ENCODE assay signal across 8 cellular contexts in the genomic region with DNA sequence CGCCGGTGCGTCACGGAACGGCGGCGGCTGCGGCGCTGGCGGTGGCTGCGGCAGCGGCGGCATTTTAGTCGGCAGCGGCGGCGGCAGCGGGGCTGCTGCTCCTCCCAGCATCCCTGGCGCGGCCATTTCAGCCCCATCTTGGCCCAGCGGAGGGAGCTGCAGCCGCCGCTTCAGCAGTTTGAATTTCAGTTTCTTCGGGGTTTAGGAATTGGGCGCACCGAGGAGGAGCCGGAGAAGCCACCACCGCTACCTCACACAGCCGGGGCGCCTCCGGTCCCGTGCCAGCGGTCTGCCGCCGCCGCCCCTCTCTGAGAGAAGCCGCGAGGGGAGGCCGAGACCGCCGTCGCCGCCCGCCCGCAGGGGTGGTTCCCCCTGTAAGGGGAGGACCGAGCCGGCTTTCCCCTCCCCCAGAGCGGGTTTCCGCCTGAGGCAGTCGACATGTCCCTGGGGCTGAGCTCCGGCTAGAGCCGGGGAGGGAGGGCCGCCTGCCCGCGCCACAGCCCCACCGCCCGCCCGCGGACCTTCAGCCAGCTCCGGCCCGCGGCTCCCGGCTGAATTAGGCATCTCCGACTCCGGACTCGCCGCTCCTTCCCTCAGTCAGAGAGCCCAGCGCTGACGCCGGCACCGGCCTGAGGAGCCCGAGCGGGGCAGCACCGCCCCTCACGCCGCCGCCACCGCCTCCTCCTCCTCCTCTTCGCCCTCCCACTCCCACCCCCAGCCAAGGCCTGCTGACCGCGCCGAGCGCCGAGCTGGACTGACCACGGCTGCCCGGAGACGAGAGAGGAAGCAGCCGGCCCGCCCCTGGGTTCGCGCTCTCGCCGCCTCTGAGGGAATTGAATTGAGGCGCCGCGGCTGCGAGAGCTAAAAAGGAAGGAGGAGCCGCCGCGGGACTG. TPM values are rescaled to one million over a fixed set of nuclear protein-coding genes. Genes with fewer than 3 reads are reported as not detected.
DNase-seq lines count a peak whose midpoint lies in the region; ATAC-seq and TF ChIP-seq lines count a peak whose summit lies in the region.

Gene TSC22D2 (plus strand): TSS at position 67 of the 893 bp plus-strand sequence. CDS start 1,053 bp downstream, outside the sequence.

- peaks cover 31% of the 10 kb centered on the region for H3K4me1 Mint-ChIP-seq in T-helper 17 cell

- H3K27ac ChIP-seq in uterus: peak within 1 kb of the TSS; percentile 99 to 100

- peak in 2 of 4 experiments; percentile 7 to 42 for TF ChIP-seq CTCF in uterus (IDR thresholded peaks at IDR 0.05)

- peak; percentile 71 to 97 (median 97) for DNase-seq in NCI-H1417 (lab: John Stamatoyannopoulos, UW)
- peak; percentile 95 to 97 (median 96) for DNase-seq in T-helper 17 cell
- DNase-seq in amygdala (lab: John Stamatoyannopoulos, UW): peak in 55 of 56 donors; percentile 60 to 99 (median 91)
- DNase-seq in left ventricle myocardium superior: peak; percentile 98
- DNase-seq in putamen (ENCODE audit: low spot score): peak; percentile 95
- DNase-seq in uterus: peak; percentile 88 to 90

- H3K36me3 ChIP-seq in uterus: no peaks in the 10 kb centered on the region

- H3K4me1 ChIP-seq in uterus: peaks cover 0 to 3% of the 10 kb centered on the region in 2 donors

- H3K4me3 ChIP-seq in uterus: peak within 1 kb of the TSS; percentile 57 to 95

- peak; percentile 73 for ATAC-seq in HG02798 (IDR thresholded peaks at IDR 0.05; ENCODE audit: poor library complexity, unreplicated experiment)
- peak; percentile 80 for ATAC-seq in T-helper 17 cell
- peak; percentile 86 for ATAC-seq in left ventricle myocardium superior

- no peaks in the 10 kb centered on the region for H3K27me3 ChIP-seq in uterus

- peak; percentile 79 for TF ChIP-seq POLR2A in GM15510 (IDR thresholded peaks at IDR 0.05; ENCODE audit: borderline replicate concordance, extremely low read depth, insufficient read length)
- peak; percentile 98 to 99 for TF ChIP-seq POLR2A in uterus (IDR thresholded peaks at IDR 0.05)

- H3K9me3 ChIP-seq in T-helper 17 cell (ENCODE audit: control insufficient read depth, low read length, poor library complexity, severe bottlenecking) (no peaks in the 10 kb centered on the region), uterus (no peaks in the 10 kb centered on the region)

- H3K27me3 Mint-ChIP-seq in T-helper 17 cell: no peaks in the 10 kb centered on the region

- H3K4me3 Mint-ChIP-seq in T-helper 17 cell: peak within 1 kb of the TSS; percentile 97

- H3K27ac Mint-ChIP-seq in T-helper 17 cell: peak within 1 kb of the TSS; percentile 87

- intact Hi-C loops in left ventricle myocardium superior (cut with micrococcal nuclease) (no loop called here), uterus (cut with DNase I; ENCODE audit: low total_unique reads) (no loop called here)

- no peaks in the 10 kb centered on the region for H3K36me3 Mint-ChIP-seq in T-helper 17 cell (ENCODE audit: low read depth)

RNA-seq across cellular contexts. Expression of gene TSC22D2, which starts in this region (rescaled TPM):
- total RNA-seq in T-helper 17 cell: 10 to 100 TPM; 37.8 to 51.6 TPM
- total RNA-seq in left ventricle myocardium superior: 22.7 TPM
- 10 to 100 TPM; 11.8 to 60.5 (median 23.6) TPM for total RNA-seq in uterus

Comparison
In these comparisons a context has a peak if more than half of its experiments do, and no peak if none do; other contexts are left out.
1. Peak in every context shown above with its lines: DNase-seq, ATAC-seq, H3K4me3 ChIP-seq and H3K27ac ChIP-seq.